Comparison of ENCODE assay signal across 29 cellular contexts in genomic region chr18:35962320-35962719, GRCh38.
"Had no signal": no experiment of that assay in that cellular context is flagged by ENCODE, and none has a peak within 500 bp of the region (broad histone marks: within the 10 kb centered on the region; RNA-seq: fewer than 3 reads in every experiment).

No MANE protein-coding gene starts in this region.

- DNase-seq: colonic mucosa; cortex of kidney; dermis blood vessel endothelial cell; dorsolateral prefrontal cortex; effector CD4-positive, alpha-beta T cell; effector CD8-positive, alpha-beta T cell; effector memory CD4-positive, alpha-beta T cell; effector memory CD8-positive, alpha-beta T cell; endodermal cell; erythroblast; esophagus squamous epithelium; foreskin fibroblast; foreskin keratinocyte; foreskin melanocyte; gastrocnemius medialis; glutamatergic neuron; head of caudate nucleus; heart left ventricle; heart right ventricle had no signal

- ATAC-seq: effector memory CD8-positive, alpha-beta T cell; esophagus mucosa; foreskin keratinocyte; gastrocnemius medialis; gastroesophageal sphincter; heart left ventricle; heart right ventricle had no signal

- H3K4me3 ChIP-seq: colonic mucosa, coronary artery, dorsolateral prefrontal cortex, esophagus muscularis mucosa, esophagus squamous epithelium, gastrocnemius medialis, gastroesophageal sphincter, heart left ventricle, heart right ventricle had no signal

- H3K4me1 Mint-ChIP-seq: endodermal cell had no signal

- H3K36me3 ChIP-seq: colonic mucosa, esophagus muscularis mucosa, esophagus squamous epithelium, gastrocnemius medialis, gastroesophageal sphincter, heart left ventricle, heart right ventricle had no signal

- FAIRE-seq: colon, endometrium, endothelial cell of umbilical vein, frontal cortex had no signal

- H3K27ac Mint-ChIP-seq: dendritic cell treated with granulocyte-macrophage colony-stimulating factor and Interleukin-4, amounts not matched to agents 40 ng/mL and 50 ng/mL, for 4 days; endodermal cell had no signal

- H3K9me3 Mint-ChIP-seq: dendritic cell treated with granulocyte-macrophage colony-stimulating factor and Interleukin-4, amounts not matched to agents 40 ng/mL and 50 ng/mL, for 4 days; effector memory CD8-positive, alpha-beta T cell had no signal

- H3K27ac ChIP-seq: colonic mucosa, coronary artery, dorsolateral prefrontal cortex, epithelial cell of prostate, esophagus muscularis mucosa, esophagus squamous epithelium, foreskin keratinocyte, gastrocnemius medialis, gastroesophageal sphincter, heart left ventricle, heart right ventricle had no signal

- H3K4me1 ChIP-seq: colonic mucosa, esophagus muscularis mucosa, esophagus squamous epithelium, foreskin keratinocyte, gastrocnemius medialis, gastroesophageal sphincter, heart left ventricle, heart right ventricle had no signal

- H3K4me3 Mint-ChIP-seq: dendritic cell treated with granulocyte-macrophage colony-stimulating factor and Interleukin-4, amounts not matched to agents 40 ng/mL and 50 ng/mL, for 4 days; effector memory CD8-positive, alpha-beta T cell; endodermal cell had no signal

- H3K9me3 ChIP-seq: colonic mucosa had no signal

- H3K27me3 ChIP-seq: colonic mucosa, esophagus muscularis mucosa, foreskin keratinocyte, gastroesophageal sphincter had no signal
